ENCODE assay signal across 17 cellular contexts in genomic region chr9:128144239-128145181, GRCh38. TPM values are rescaled to one million over a fixed set of nuclear protein-coding genes. Genes with fewer than 3 reads are reported as not detected.
"Had no signal": no experiment of that assay in that cellular context is flagged by ENCODE, and none has a peak within 500 bp of the region (broad histone marks: within the 10 kb centered on the region; RNA-seq: fewer than 3 reads in every experiment).

No MANE protein-coding gene starts in this region.

- H3K27ac ChIP-seq: ascending aorta, thyroid gland, VCaP had no signal

- DNase-seq: activated CD8-positive, alpha-beta memory T cell treated with anti-CD3 and anti-CD28 coated beads, Interleukin-2, amount 50 U/mL, for 4 hours; activated CD8-positive, alpha-beta T cell treated with anti-CD3 and anti-CD28 coated beads for 36 hours; activated gamma-delta T cell treated with Interleukin-2 at 50 U/mL for 16 hours; activated naive CD8-positive, alpha-beta T cell treated with anti-CD3 and anti-CD28 coated beads, Interleukin-2, amount 10 ng/mL, durations not matched to agents 7 days and 5 days; activated T-cell treated with anti-CD3 and anti-CD28 coated beads, Interleukin-2, amount 50 U/mL, for 72 hours; kidney glomerular epithelial cell; mammary epithelial cell; naive thymus-derived CD4-positive, alpha-beta T cell; stimulated activated CD4-positive, alpha-beta T cell treated with anti-CD3 and anti-CD28 coated beads, Interleukin-4, amount 100 ng/mL, for 4 hours; stomach; T-helper 9 cell; thyroid gland had no signal

- H3K4me1 ChIP-seq: ascending aorta had no signal

- H3K4me3 ChIP-seq: ascending aorta, stomach, thyroid gland had no signal

- ATAC-seq: activated CD8-positive, alpha-beta T cell treated with anti-CD3 and anti-CD28 coated beads for 36 hours; activated T-cell treated with anti-CD3 and anti-CD28 coated beads, Interleukin-2, amount 50 U/mL, for 72 hours; naive thymus-derived CD4-positive, alpha-beta T cell had no signal

- H3K27me3 ChIP-seq: ascending aorta, stomach, thyroid gland had no signal

- H3K9me3 ChIP-seq: ascending aorta, stomach, thyroid gland had no signal

- H3K36me3 ChIP-seq: ascending aorta, stomach, thyroid gland had no signal

RNA-seq across cellular contexts. Expression of gene LCN2, which starts 4.7 kb away (rescaled TPM):
- total RNA-seq: activated CD8-positive, alpha-beta T cell treated with anti-CD3 and anti-CD28 coated beads for 36 hours; activated naive CD8-positive, alpha-beta T cell treated with anti-CD3 and anti-CD28 coated beads, Interleukin-2, amount 10 ng/mL, durations not matched to agents 7 days and 5 days; activated T-cell treated with anti-CD3 and anti-CD28 coated beads, Interleukin-2, amount 50 U/mL, for 72 hours; ascending aorta; fibroblast of lung; frontal cortex; naive thymus-derived CD4-positive, alpha-beta T cell; progenitor cell of endocrine pancreas had no signal
- polyA plus RNA-seq: fibroblast of lung; naive thymus-derived CD4-positive, alpha-beta T cell had no signal
